ENCODE assay signal across 15 cellular contexts in the genomic region with DNA sequence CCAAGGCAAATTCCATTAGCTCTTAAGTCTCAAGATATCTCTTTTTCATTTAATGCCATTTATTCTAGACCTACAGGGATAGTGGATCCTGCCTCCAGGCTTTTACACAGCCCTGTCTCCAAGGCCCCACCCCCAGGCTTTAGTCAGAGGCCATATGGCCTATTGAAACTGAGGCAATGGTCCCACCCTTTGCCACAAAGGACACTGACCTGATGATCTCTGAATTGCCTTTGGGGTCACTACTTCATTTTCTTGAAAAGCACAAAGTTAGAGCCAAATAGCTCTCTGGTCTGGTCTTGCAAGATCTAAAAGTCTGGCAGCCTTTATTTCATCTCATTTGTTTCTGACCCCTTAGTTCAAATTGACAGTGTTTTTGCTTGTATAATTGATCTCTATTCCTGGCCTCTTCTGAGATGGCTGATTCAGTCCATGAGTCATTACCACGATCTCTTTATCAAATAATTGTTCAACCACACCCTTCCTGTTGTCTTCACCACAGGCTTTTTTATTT.
A peak's percentile ranks its signal among the peaks of the same experiment; 100 is the strongest.
DNase-seq lines count a peak whose midpoint lies in the region; ATAC-seq and TF ChIP-seq lines count a peak whose summit lies in the region.
"Had no signal": no experiment of that assay in that cellular context is flagged by ENCODE, and none has a peak within 500 bp of the region (broad histone marks: within the 10 kb centered on the region; RNA-seq: fewer than 3 reads in every experiment).

No MANE protein-coding gene starts in this region.

- no peaks in the 10 kb centered on the region for H3F3A ChIP-seq in neural progenitor cell (ENCODE audit: low read depth)

- DNase-seq in ELR (ENCODE audit: low read depth) (peak; percentile 71), NCI-H748 (lab: John Stamatoyannopoulos, UW; ENCODE audit: unreplicated experiment) (peak; percentile 67), choroid plexus epithelial cell (ENCODE audit: low read depth) (peak; percentile 43), neural progenitor cell (ENCODE audit: low spot score) (peak; percentile 17), SHP77 (lab: John Stamatoyannopoulos, UW) (no peak), GM19238 (ENCODE audit: insufficient read length, low spot score) (no peak)
- DNase-seq in stimulated activated CD4-positive, alpha-beta T cell treated with anti-CD3 and anti-CD28 coated beads, Interleukin-4, amount 100 ng/mL, for 24 hours: no peak
- DNase-seq: activated CD8-positive, alpha-beta memory T cell treated with anti-CD3 and anti-CD28 coated beads, Interleukin-2, amount 50 U/mL, for 4 hours; COR-L47; heart left ventricle; MM.1S; NCI-H2227 treated with DMSO at 0.1 percent for 48 hours had no signal

- H2AFZ ChIP-seq in neural progenitor cell (replicated peaks): no peak overlapping the region

- H3K9ac ChIP-seq in neural progenitor cell: no peak overlapping the region

- no peak overlapping the region for H3K4me2 ChIP-seq in neural progenitor cell

- H3K27me3 Mint-ChIP-seq in neural progenitor cell (ENCODE audit: insufficient read depth, low read depth): no peaks in the 10 kb centered on the region

- no peaks in the 10 kb centered on the region for H3K79me2 ChIP-seq in neural progenitor cell (ENCODE audit: low read depth)

- H4K20me1 ChIP-seq in neural progenitor cell (ENCODE audit: low read depth): no peaks in the 10 kb centered on the region

- ATAC-seq in HG03139 (IDR thresholded peaks at IDR 0.05; ENCODE audit: unreplicated experiment): no peak
- ATAC-seq: heart left ventricle had no signal

- H3K4me1 Mint-ChIP-seq in neural progenitor cell: peaks cover 11% of the 10 kb centered on the region

- H3K9me3 Mint-ChIP-seq in neural progenitor cell: peaks cover 9% of the 10 kb centered on the region

- no peaks in the 10 kb centered on the region for H3K4me1 ChIP-seq in neural progenitor cell
- H3K4me1 ChIP-seq: adrenal gland had no signal

- H3K9me3 ChIP-seq in neural progenitor cell (ENCODE audit: low read depth): no peaks in the 10 kb centered on the region
- H3K9me3 ChIP-seq: adrenal gland, heart left ventricle, thoracic aorta had no signal

- H3K27ac Mint-ChIP-seq in neural progenitor cell: no peak overlapping the region

- H3K27me3 ChIP-seq in neural progenitor cell: no peaks in the 10 kb centered on the region
- H3K27me3 ChIP-seq: adrenal gland, heart left ventricle had no signal

- H3K4me3 Mint-ChIP-seq in neural progenitor cell: no peak overlapping the region

- H3K36me3 ChIP-seq in neural progenitor cell: no peaks in the 10 kb centered on the region
- H3K36me3 ChIP-seq: adrenal gland, heart left ventricle, thoracic aorta had no signal

- H3K27ac ChIP-seq in neural progenitor cell: no peak overlapping the region
- H3K27ac ChIP-seq: adrenal gland, heart left ventricle, thoracic aorta had no signal

- H3K4me3 ChIP-seq in choroid plexus epithelial cell (ENCODE audit: low read depth, low read length) (no peak overlapping the region), neural progenitor cell (no peak overlapping the region)
- H3K4me3 ChIP-seq: adrenal gland, heart left ventricle, thoracic aorta had no signal

- H3K36me3 Mint-ChIP-seq in neural progenitor cell: no peaks in the 10 kb centered on the region

- TF ChIP-seq CTCF in choroid plexus epithelial cell (conservative IDR thresholded peaks at IDR 0.05; ENCODE audit: low read depth, low read length) (no peak), neural progenitor cell (IDR thresholded peaks at IDR 0.05) (no peak)

Comparison
In these comparisons a context has a peak if more than half of its experiments do, and no peak if none do; other contexts are left out.
1. DNase-seq: peak in ELR (single experiment), NCI-H748 (single experiment), choroid plexus epithelial cell (single experiment) and neural progenitor cell (single experiment); none in SHP77 (0 of 2), stimulated activated CD4-positive, alpha-beta T cell treated with anti-CD3 and anti-CD28 coated beads, Interleukin-4, amount 100 ng/mL, for 24 hours (single experiment) and GM19238 (single experiment).